Comparison of ENCODE assay signal across 8 cellular contexts in the genomic region with DNA sequence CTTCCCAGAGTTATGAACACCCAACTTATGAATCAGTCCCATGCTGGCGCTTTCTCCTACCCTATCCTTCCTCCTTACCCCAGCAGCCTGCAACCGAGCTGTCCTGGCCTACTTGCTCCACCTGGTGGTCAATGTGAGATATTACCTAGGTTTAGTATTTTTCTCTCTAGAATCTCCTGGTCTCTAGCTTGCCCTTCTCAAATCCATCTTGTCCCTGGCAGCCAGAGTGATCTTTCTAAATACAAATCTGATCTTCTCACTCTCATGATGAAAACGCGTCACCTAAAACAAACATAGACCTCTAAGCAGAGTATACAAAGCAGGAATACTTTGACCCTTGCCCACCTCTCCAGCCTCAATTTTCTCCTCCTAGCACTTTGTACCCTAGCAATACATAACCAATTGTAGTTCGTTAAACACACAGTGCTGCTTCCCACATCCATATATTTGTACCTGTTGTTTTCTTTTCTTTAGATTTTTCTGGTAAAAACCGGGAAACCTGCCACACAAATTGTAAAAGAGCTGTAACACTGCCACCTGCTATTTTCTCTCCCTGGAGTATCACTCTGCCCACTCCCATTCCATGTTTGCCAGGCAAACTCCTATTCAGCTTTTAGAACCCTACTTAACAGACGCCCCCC. TPM values are rescaled to one million over a fixed set of nuclear protein-coding genes. Genes with fewer than 3 reads are reported as not detected.
DNase-seq lines count a peak whose midpoint lies in the region; ATAC-seq and TF ChIP-seq lines count a peak whose summit lies in the region.

No MANE protein-coding gene starts in this region.

- no peaks in the 10 kb centered on the region for H3K9me2 ChIP-seq in GM23338 (ENCODE audit: insufficient read depth)

- no peaks in the 10 kb centered on the region for H4K20me1 ChIP-seq in GM23338 (replicated peaks; ENCODE audit: insufficient read depth)

- H3K36me3 Mint-ChIP-seq in CD4-positive, alpha-beta memory T cell: peaks cover 3 to 4% of the 10 kb centered on the region in 2 donors
- H3K36me3 Mint-ChIP-seq in GM23338 (ENCODE audit: low read depth): no peaks in the 10 kb centered on the region
- no peaks in the 10 kb centered on the region for H3K36me3 Mint-ChIP-seq in endodermal cell (ENCODE audit: low read depth)
- H3K36me3 Mint-ChIP-seq in naive B cell: peaks cover 4 to 15% of the 10 kb centered on the region in 2 donors

- H3K9ac ChIP-seq in endodermal cell (ENCODE audit: extremely low read depth, low read length, poor library complexity, severe bottlenecking): no peak overlapping the region

- H3K27me3 ChIP-seq in CD4-positive, alpha-beta memory T cell (ENCODE audit: insufficient read depth, low read length): no peaks in the 10 kb centered on the region
- H3K27me3 ChIP-seq in GM23338 (ENCODE audit: insufficient read depth) (no peaks in the 10 kb centered on the region), endodermal cell (ENCODE audit: control insufficient read depth, insufficient read depth, low read length, poor library complexity, severe bottlenecking) (no peaks in the 10 kb centered on the region), uterus (no peaks in the 10 kb centered on the region)

- no peaks in the 10 kb centered on the region for H3F3A ChIP-seq in GM23338 (replicated peaks; ENCODE audit: low read depth)

- 32 to 42% methylated on average over 4 to 7 of the region's 7 CpGs for WGBS in endodermal cell (ENCODE audit: insufficient coverage in 1 of 2, insufficient read length in 1 of 2), 2 experiments

- intact Hi-C loops in CD4-positive, alpha-beta memory T cell (cut with micrococcal nuclease): loop anchor here (1.0 kb wide), 3 partner anchors 19 to 55 kb away; a partner anchor contains a TSS
- intact Hi-C loops in uterus (cut with DNase I; ENCODE audit: low total_unique reads): loop anchor here (5.0 kb wide), 1 partner anchor 55 kb away; no protein-coding TSS in a partner anchor

- no peak overlapping the region for H3K27ac ChIP-seq in CD4-positive, alpha-beta memory T cell (ENCODE audit: low read depth, low read length)
- H3K27ac ChIP-seq in GM23338 (ENCODE audit: low read depth) (no peak overlapping the region), endodermal cell (ENCODE audit: low read depth, low read length) (no peak overlapping the region), uterus (no peak overlapping the region)

- no peaks in the 10 kb centered on the region for H3K36me3 ChIP-seq in CD4-positive, alpha-beta memory T cell (ENCODE audit: insufficient read depth, low read length)
- H3K36me3 ChIP-seq in GM23338 (ENCODE audit: insufficient read depth) (no peaks in the 10 kb centered on the region), endodermal cell (ENCODE audit: control insufficient read depth, insufficient read depth, low read length) (no peaks in the 10 kb centered on the region), uterus (no peaks in the 10 kb centered on the region)

- no peaks in the 10 kb centered on the region for H3K79me2 ChIP-seq in GM23338 (replicated peaks; ENCODE audit: insufficient read depth)

- peak; percentile 96 for ATAC-seq in GM23338
- ATAC-seq in naive B cell (ENCODE audit: low read depth in 2 of 2): peak; percentile 52 to 75

- CTCF ChIA-PET in CD4-positive, alpha-beta memory T cell (lab: Charles Lee; ENCODE audit: partially characterized antibody): interaction anchor here (0.6 to 9.8 kb wide), 25 partner anchors 9 to 76 kb away, joined by 3 to 245 read pairs (median 4); no protein-coding TSS in a partner anchor

- 0 out of 2 replicates have a peak overlapping the region, but pooled peaks have one; percentile 25 for H2AFZ ChIP-seq in GM23338

- no peak overlapping the region for H3K4me2 ChIP-seq in GM23338

- POLR2A ChIA-PET in CD4-positive, alpha-beta memory T cell (lab: Charles Lee; ENCODE audit: partially characterized antibody): interaction anchor here (0.7 to 8.2 kb wide), 6 partner anchors 13 to 59 kb away, joined by 3 to 100 read pairs (median 6); a partner anchor contains a TSS

- no peak overlapping the region for H3K4me3 ChIP-seq in CD4-positive, alpha-beta memory T cell (ENCODE audit: low read length in 2 of 2)
- no peak overlapping the region for H3K4me3 ChIP-seq in GM23338
- no peak overlapping the region for H3K4me3 ChIP-seq in endodermal cell (ENCODE audit: low read length)
- no peak overlapping the region for H3K4me3 ChIP-seq in uterus

- peaks cover 6 to 7% of the 10 kb centered on the region in 2 donors for H3K9me3 ChIP-seq in CD4-positive, alpha-beta memory T cell (ENCODE audit: control insufficient read depth in 1 of 2, low read length in 2 of 2)
- H3K9me3 ChIP-seq in endodermal cell (ENCODE audit: control insufficient read depth, low read length): no peaks in the 10 kb centered on the region
- H3K9me3 ChIP-seq in uterus: no peaks in the 10 kb centered on the region

- peaks cover 0 to 11% of the 10 kb centered on the region in 2 donors for H3K27me3 Mint-ChIP-seq in CD4-positive, alpha-beta memory T cell
- H3K27me3 Mint-ChIP-seq in GM23338 (ENCODE audit: insufficient read depth, low read depth, poor library complexity) (no peaks in the 10 kb centered on the region), endodermal cell (ENCODE audit: insufficient read depth) (no peaks in the 10 kb centered on the region), naive B cell (peaks cover 58 to 64% (median 60%) of the 10 kb centered on the region in 3 donors)

- peak overlapping the region in 4 of 7 donors; percentile 19 to 76 (median 28) for H3K27ac Mint-ChIP-seq in CD4-positive, alpha-beta memory T cell
- H3K27ac Mint-ChIP-seq in GM23338 (no peak overlapping the region), endodermal cell (no peak overlapping the region), naive B cell (peak overlapping the region in 2 of 6 donors; percentile 21 to 27)

- DNase-seq in CD4-positive, alpha-beta memory T cell: peak; percentile 41 to 60 (median 59)
- DNase-seq in GM23338 (ENCODE audit: low spot score) (peak; percentile 78), NCI-H2227 (lab: John Stamatoyannopoulos, UW; ENCODE audit: unreplicated experiment) (peak; percentile 21), endodermal cell (peak; percentile 89), naive B cell (peak; percentile 36), uterus (peak; percentile 32 to 61), NCI-H187 treated with DMSO at 0.1 percent for 48 hours (lab: John Stamatoyannopoulos, UW) (no peak)
- peak; percentile 36 to 41 for DNase-seq in activated CD4-positive, alpha-beta T cell treated with anti-CD3 and anti-CD28 coated beads, Interleukin-2, amount 50 U/mL, for 48 hours

- H3K9me3 Mint-ChIP-seq in CD4-positive, alpha-beta memory T cell: peaks cover 3 to 20% (median 7%) of the 10 kb centered on the region in 8 donors
- H3K9me3 Mint-ChIP-seq in GM23338 (no peaks in the 10 kb centered on the region), endodermal cell (no peaks in the 10 kb centered on the region), naive B cell (peaks cover 5 to 23% (median 13%) of the 10 kb centered on the region in 7 donors)

- H3K4me3 Mint-ChIP-seq in CD4-positive, alpha-beta memory T cell: no peak overlapping the region
- no peak overlapping the region for H3K4me3 Mint-ChIP-seq in GM23338
- no peak overlapping the region for H3K4me3 Mint-ChIP-seq in endodermal cell
- H3K4me3 Mint-ChIP-seq in naive B cell: no peak overlapping the region

- no peak for TF ChIP-seq POLR2A in uterus (IDR thresholded peaks at IDR 0.05)

- H3K4me1 Mint-ChIP-seq in CD4-positive, alpha-beta memory T cell: peaks cover 0 to 5% (median 2%) of the 10 kb centered on the region in 4 donors
- no peaks in the 10 kb centered on the region for H3K4me1 Mint-ChIP-seq in GM23338
- H3K4me1 Mint-ChIP-seq in endodermal cell: no peaks in the 10 kb centered on the region
- peaks cover 0 to 22% (median 10%) of the 10 kb centered on the region in 3 donors for H3K4me1 Mint-ChIP-seq in naive B cell

- no peaks in the 10 kb centered on the region for H3K4me1 ChIP-seq in CD4-positive, alpha-beta memory T cell (ENCODE audit: insufficient read depth, low read length)
- H3K4me1 ChIP-seq in GM23338 (ENCODE audit: insufficient read depth) (no peaks in the 10 kb centered on the region), endodermal cell (ENCODE audit: control insufficient read depth, insufficient read depth, low read length) (no peaks in the 10 kb centered on the region), uterus (no peaks in the 10 kb centered on the region)

- peak; percentile 83 to 92 for TF ChIP-seq CTCF in GM23338 (conservative IDR thresholded peaks at IDR 0.05; ENCODE audit: low read depth in 2 of 2)
- peak; percentile 90 for TF ChIP-seq CTCF in endodermal cell (conservative IDR thresholded peaks at IDR 0.05)
- peak; percentile 60 to 78 (median 74) for TF ChIP-seq CTCF in uterus (IDR thresholded peaks at IDR 0.05)

RNA-seq across cellular contexts. Expression of a gene that starts 20.0 kb away (rescaled TPM):
- 100 to 1,000 TPM; 185 to 186 TPM for total RNA-seq in CD4-positive, alpha-beta memory T cell
- polyA plus RNA-seq in CD4-positive, alpha-beta memory T cell: 10 to 100 TPM; 21.7 to 35.0 TPM
- total RNA-seq in GM23338 (2014; rRNA removed; shearing (Covaris generic)): 4.4 and 5.2 TPM in 2 replicates
- polyA plus RNA-seq in GM23338 (2016; fragmentation: Nextera tagmentation; extraction: Ambion mirVana): 1.4 and 2.4 TPM in 2 replicates
- total RNA-seq in endodermal cell: 10 to 100 TPM in 1 of 2 donors, 1 to 10 TPM in 1; 7.8 to 15.3 TPM
- 4.9 TPM for polyA plus RNA-seq in endodermal cell (2013, experiment 1 of 2)
- polyA plus RNA-seq in endodermal cell (2013, experiment 2 of 2): 6.2 TPM
- 10 to 100 TPM; 17.0 to 56.4 (median 47.6) TPM for polyA plus RNA-seq in naive B cell (ENCODE audit: low read depth in 6 of 6)
- total RNA-seq in uterus: 10 to 100 TPM; 22.3 to 59.7 (median 45.2) TPM

RNA-seq across cellular contexts. Expression of a gene that starts 34.8 kb away (rescaled TPM):
- total RNA-seq in CD4-positive, alpha-beta memory T cell: 10 to 100 TPM; 12.5 to 13.0 TPM
- 1 to 10 TPM; 5.1 to 8.3 TPM for polyA plus RNA-seq in CD4-positive, alpha-beta memory T cell
- total RNA-seq in GM23338 (2014; rRNA removed; shearing (Covaris generic)): 54.8 and 58.8 TPM in 2 replicates
- 32.3 and 35.2 TPM in 2 replicates for polyA plus RNA-seq in GM23338 (2016; fragmentation: Nextera tagmentation; extraction: Ambion mirVana)
- total RNA-seq in endodermal cell: 10 to 100 TPM; 88.9 to 93.3 TPM
- polyA plus RNA-seq in endodermal cell (2013, experiment 1 of 2): 133 TPM
- polyA plus RNA-seq in endodermal cell (2013, experiment 2 of 2): 130 TPM
- polyA plus RNA-seq in naive B cell (ENCODE audit: low read depth in 6 of 6): 10 to 100 TPM in 1 of 6 donors, 1 to 10 TPM in 5; 3.1 to 11.1 (median 3.7) TPM
- 100 to 1,000 TPM in 1 of 4 donors, 10 to 100 TPM in 3; 15.6 to 106 (median 40.8) TPM for total RNA-seq in uterus

Comparison
In these comparisons a context has a peak if more than half of its experiments do, and no peak if none do; other contexts are left out.
1. H3K27ac Mint-ChIP-seq: peak in CD4-positive, alpha-beta memory T cell (4 of 7); none in GM23338 (single experiment) and endodermal cell (single experiment).
2. Peak in every context shown above with its lines, with median percentiles within 50 percentile points of each other: CTCF ChIP-seq.